1 cellular context compared by ENCODE assay signal in genomic region chr6:44387346-44388134, GRCh38.
TF ChIP-seq lines count a peak whose summit lies in the region.

CDC5L (plus strand) TSS chr6:44387706; CDS start chr6:44387824, 118 bp downstream.

TF ChIP-seq in HepG2, 621 proteins besides CTCF, POLR2A, EP300 and RAD21 (continued from another document and continues in another):
- TF ChIP-seq ATF3 (CRISPR knock-in tag; IDR thresholded peaks at IDR 0.05) (peak; percentile 51; the same call in 1 of the 2 replicates), ZNF782 (CRISPR knock-in tag; IDR thresholded peaks at IDR 0.05; ENCODE audit: borderline replicate concordance) (peak; percentile 20; the same call in 1 of the 2 replicates), FOXA3 (CRISPR knock-in tag; IDR thresholded peaks at IDR 0.05) (peak; percentile 49; the same call in 1 of the 2 replicates), HNF1A (IDR thresholded peaks at IDR 0.05; ENCODE audit: low read depth) (0 out of 2 replicates have a peak, but pooled peaks have one; percentile 37), HNF1A (CRISPR knock-in tag; IDR thresholded peaks at IDR 0.05; ENCODE audit: borderline replicate concordance) (peak; percentile 52; the same call in 1 of the 2 replicates), HDAC2 (CRISPR knock-in tag; IDR thresholded peaks at IDR 0.05) (peak; percentile 82), CBFB (CRISPR knock-in tag; IDR thresholded peaks at IDR 0.05) (peak; percentile 42; the same call in 1 of the 2 replicates), KDM4B (CRISPR knock-in tag; IDR thresholded peaks at IDR 0.05) (peak; percentile 67), NFIB (CRISPR knock-in tag; IDR thresholded peaks at IDR 0.05; ENCODE audit: borderline replicate concordance) (no peak), TSC22D2 (CRISPR knock-in tag; IDR thresholded peaks at IDR 0.05; ENCODE audit: borderline replicate concordance) (peak; percentile 30; the same call in 1 of the 2 replicates), ZNF263 (CRISPR knock-in tag; IDR thresholded peaks at IDR 0.05) (peak; percentile 63; the same call in 1 of the 2 replicates), ZNF496 (CRISPR knock-in tag; IDR thresholded peaks at IDR 0.05; ENCODE audit: insufficient replicate concordance) (no peak), ZC3H13 (CRISPR knock-in tag; IDR thresholded peaks at IDR 0.05) (peak; percentile 60; the same call in 1 of the 2 replicates), SNRNP70 (IDR thresholded peaks at IDR 0.05; ENCODE audit: low read depth, low read length) (no peak), ZNF710 (CRISPR knock-in tag; IDR thresholded peaks at IDR 0.05; ENCODE audit: borderline replicate concordance) (peak; percentile 61; the same call in 1 of the 2 replicates), ATF5 (CRISPR knock-in tag; IDR thresholded peaks at IDR 0.05; ENCODE audit: low read depth) (no peak), ZNF512B (CRISPR knock-in tag; IDR thresholded peaks at IDR 0.05; ENCODE audit: borderline replicate concordance) (no peak), ZNF607 (CRISPR knock-in tag; IDR thresholded peaks at IDR 0.05; ENCODE audit: borderline replicate concordance) (peak; percentile 77), CBX2 (IDR thresholded peaks at IDR 0.05; ENCODE audit: low read depth, low read length) (no peak), CBX2 (CRISPR knock-in tag; IDR thresholded peaks at IDR 0.05; ENCODE audit: low read depth) (0 out of 2 replicates have a peak, but pooled peaks have one; percentile 79), ZNF142 (CRISPR knock-in tag; IDR thresholded peaks at IDR 0.05) (0 out of 2 replicates have a peak, but pooled peaks have one; percentile 69), ZNF367 (CRISPR knock-in tag; IDR thresholded peaks at IDR 0.05; ENCODE audit: borderline replicate concordance) (no peak), MED8 (CRISPR knock-in tag; IDR thresholded peaks at IDR 0.05; ENCODE audit: insufficient replicate concordance) (peak; percentile 64), CBX5 (CRISPR knock-in tag; IDR thresholded peaks at IDR 0.05; ENCODE audit: borderline replicate concordance) (peak; percentile 87; the same call in 1 of the 2 replicates), ZBTB21 (CRISPR knock-in tag; IDR thresholded peaks at IDR 0.05) (peak; percentile 99), ZBTB42 (CRISPR knock-in tag; IDR thresholded peaks at IDR 0.05) (no peak), PREB (CRISPR knock-in tag; IDR thresholded peaks at IDR 0.05) (no peak), GZF1 (CRISPR knock-in tag; IDR thresholded peaks at IDR 0.05) (peak; percentile 57; the same call in 1 of the 2 replicates), BRF2 (CRISPR knock-in tag; IDR thresholded peaks at IDR 0.05) (peak; percentile 76), ZNF616 (CRISPR knock-in tag; IDR thresholded peaks at IDR 0.05; ENCODE audit: low read depth) (peak; percentile 93), IRF9 (CRISPR knock-in tag; IDR thresholded peaks at IDR 0.05; ENCODE audit: borderline replicate concordance) (peak; percentile 95), ZNF800 (CRISPR knock-in tag; IDR thresholded peaks at IDR 0.05) (peak; percentile 72; the same call in 1 of the 2 replicates), MAFG (CRISPR knock-in tag; IDR thresholded peaks at IDR 0.05) (no peak), ATF7 (IDR thresholded peaks at IDR 0.05) (peak; percentile 99), ATF7 (CRISPR knock-in tag; IDR thresholded peaks at IDR 0.05) (peak; percentile 96), PAWR (CRISPR knock-in tag; IDR thresholded peaks at IDR 0.05; ENCODE audit: borderline replicate concordance) (no peak)
